Comparison of ENCODE assay signal across 2 cellular contexts in the genomic region with DNA sequence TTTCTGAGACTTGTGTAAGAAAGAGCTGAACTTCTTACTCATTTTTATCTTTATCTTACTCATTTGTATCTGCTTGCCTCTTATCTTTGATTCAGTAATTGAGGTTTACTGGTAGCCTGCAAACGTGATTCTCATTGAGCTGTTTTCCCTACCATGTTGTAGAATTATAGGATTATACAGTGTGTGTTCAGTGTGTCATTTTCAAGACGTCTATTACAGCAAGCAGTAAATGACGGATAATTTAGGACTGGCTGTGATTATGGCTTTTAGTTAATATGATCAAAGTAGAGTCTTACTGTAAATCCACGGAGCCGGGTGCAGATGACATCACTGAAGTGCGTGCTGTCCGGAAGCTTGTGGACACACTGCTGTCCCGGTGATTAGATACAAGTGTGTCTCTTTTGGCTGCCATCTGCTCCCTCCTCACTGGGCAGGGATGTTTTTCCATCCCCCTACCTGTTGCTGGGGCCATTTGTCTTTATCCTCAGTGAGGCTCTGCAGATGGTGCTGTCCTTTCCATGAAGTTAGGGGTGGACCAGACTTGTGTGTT.
TF ChIP-seq lines count a peak whose summit lies in the region.

No MANE protein-coding gene starts in this region.

TF ChIP-seq in HEK293, 187 proteins besides CTCF, POLR2A, EP300 and RAD21:
- peak; percentile 40; the same call in 1 of the 2 replicates for TF ChIP-seq SP7 (tag by site-specific recombination; IDR thresholded peaks at IDR 0.05)
- peak; percentile 24; the same call in 1 of the 2 replicates for TF ChIP-seq SCRT1 (tag by site-specific recombination; IDR thresholded peaks at IDR 0.05; ENCODE audit: borderline replicate concordance)
- peak; percentile 88 for TF ChIP-seq SCRT2 (tag by site-specific recombination; IDR thresholded peaks at IDR 0.05)
- no peak for TF ChIP-seq ZNF830 (tag by site-specific recombination; IDR thresholded peaks at IDR 0.05; ENCODE audit: low read depth)

TF ChIP-seq in HepG2, 621 proteins besides CTCF, POLR2A, EP300 and RAD21:
- no peak for TF ChIP-seq MEF2D (CRISPR knock-in tag; IDR thresholded peaks at IDR 0.05)
- no peak for TF ChIP-seq KDM1A (CRISPR knock-in tag; IDR thresholded peaks at IDR 0.05)
- TF ChIP-seq ERF (CRISPR knock-in tag; IDR thresholded peaks at IDR 0.05) = no peak
- TF ChIP-seq RBM22 (optimal IDR thresholded peaks at IDR 0.05; ENCODE audit: low read length) = peak; percentile 51
- no peak for TF ChIP-seq HNRNPK (IDR thresholded peaks at IDR 0.05; ENCODE audit: low read depth, low read length, poor library complexity, severe bottlenecking)
TF ChIP-seq in HepG2: peak in this region for 1.
